Comparison of ENCODE assay signal across 16 cellular contexts in the genomic region with DNA sequence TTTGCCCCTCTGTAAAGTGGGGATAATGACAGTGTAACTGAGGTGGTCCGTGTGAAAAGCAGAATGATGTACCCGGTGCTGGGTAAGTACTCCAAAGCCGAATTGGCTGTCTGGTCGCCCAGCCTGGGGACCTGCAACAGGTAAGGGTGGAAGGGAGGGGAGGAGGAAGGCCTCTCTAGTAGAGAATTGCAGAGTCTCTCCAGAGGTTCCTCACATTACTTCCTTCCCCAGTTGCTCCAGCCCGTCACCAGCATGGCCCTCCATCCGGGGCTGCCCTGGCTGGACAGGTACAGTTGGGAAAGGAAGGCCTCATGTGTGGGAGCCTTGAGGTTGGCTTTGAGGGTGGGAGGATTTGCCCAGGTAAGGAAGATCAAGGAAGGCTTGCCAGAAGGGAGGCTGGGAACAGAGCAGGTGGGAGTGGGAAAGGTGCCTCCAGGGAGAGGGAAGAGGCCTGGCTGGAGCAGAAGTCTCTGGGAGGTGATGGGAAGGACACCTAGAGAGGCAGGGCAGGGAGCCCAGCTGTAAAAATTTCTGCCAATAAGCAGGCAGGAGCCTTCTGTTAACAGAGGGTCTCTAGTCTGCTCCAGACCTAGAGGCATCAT. TPM values are rescaled to one million over a fixed set of nuclear protein-coding genes. Genes with fewer than 3 reads are reported as not detected.
A peak's percentile ranks its signal among the peaks of the same experiment; 100 is the strongest.
DNase-seq lines count a peak whose midpoint lies in the region; ATAC-seq lines count a peak whose summit lies in the region.
"Had no signal": no experiment of that assay in that cellular context is flagged by ENCODE, and none has a peak within 500 bp of the region (broad histone marks: within the 10 kb centered on the region; RNA-seq: fewer than 3 reads in every experiment).

No MANE protein-coding gene starts in this region.

- no peaks in the 10 kb centered on the region for H3K27me3 ChIP-seq in aorta (ENCODE audit: control insufficient read depth in 1 of 2, insufficient read depth in 2 of 2, low read length in 1 of 2)
- H3K27me3 ChIP-seq: dorsolateral prefrontal cortex, Peyer's patch had no signal

- DNase-seq in activated naive CD4-positive, alpha-beta T cell treated with anti-CD3 and anti-CD28 coated beads, Interleukin-2, amount 50 U/mL, for 16 hours: no peak
- DNase-seq in activated CD8-positive, alpha-beta memory T cell treated with anti-CD3 and anti-CD28 coated beads, Interleukin-2, amount 50 U/mL, for 48 hours: peak; percentile 52
- no peak for DNase-seq in naive B cell
- peak; percentile 37 to 51 for DNase-seq in aorta
- DNase-seq: NCI-H1930, NCI-H526 treated with DMSO at 0.1 percent for 48 hours, occipital lobe, small intestine had no signal

- H3K36me3 ChIP-seq in aorta (ENCODE audit: control insufficient read depth in 1 of 2, insufficient read depth in 2 of 2, low read length in 1 of 2): no peaks in the 10 kb centered on the region
- H3K36me3 ChIP-seq: Peyer's patch had no signal

- no peaks in the 10 kb centered on the region for H3K4me1 ChIP-seq in aorta (ENCODE audit: control insufficient read depth in 1 of 2, insufficient read depth in 2 of 2, low read length in 2 of 2)

- 93% methylated on average over 6 of the region's 6 CpGs for WGBS in aorta, 2 donors

- no peaks in the 10 kb centered on the region for H3K9me3 Mint-ChIP-seq in activated naive CD4-positive, alpha-beta T cell treated with anti-CD3 and anti-CD28 coated beads, Interleukin-2, amount 50 U/mL, for 24 hours
- H3K9me3 Mint-ChIP-seq in naive B cell: no peaks in the 10 kb centered on the region

- H3K4me3 ChIP-seq in aorta (ENCODE audit: low read length in 2 of 2): no peak overlapping the region
- H3K4me3 ChIP-seq: dorsolateral prefrontal cortex, lung, Peyer's patch had no signal

- no peaks in the 10 kb centered on the region for H3K9me3 ChIP-seq in aorta (ENCODE audit: control insufficient read depth, low read length)
- H3K9me3 ChIP-seq: Peyer's patch had no signal

- ATAC-seq in naive B cell (ENCODE audit: low read depth in 2 of 2) (no peak), aorta (ENCODE audit: low FRiP score) (no peak), GM19452 (IDR thresholded peaks at IDR 0.05; ENCODE audit: unreplicated experiment) (no peak), GM18858 (IDR thresholded peaks at IDR 0.05; ENCODE audit: unreplicated experiment) (no peak), HG03135 (IDR thresholded peaks at IDR 0.05; ENCODE audit: unreplicated experiment) (no peak)

- H3K4me3 Mint-ChIP-seq in activated naive CD4-positive, alpha-beta T cell treated with anti-CD3 and anti-CD28 coated beads, Interleukin-2, amount 50 U/mL, for 24 hours: peak overlapping the region; percentile 28
- peak overlapping the region in 7 of 8 donors; percentile 16 to 88 (median 52) for H3K4me3 Mint-ChIP-seq in naive B cell

- H3K27ac Mint-ChIP-seq in activated naive CD4-positive, alpha-beta T cell treated with anti-CD3 and anti-CD28 coated beads, Interleukin-2, amount 50 U/mL, for 24 hours: peak overlapping the region; percentile 59
- H3K27ac Mint-ChIP-seq in naive B cell: peak overlapping the region in 5 of 6 donors; percentile 46 to 95 (median 65)

- no peak overlapping the region for H3K27ac ChIP-seq in aorta (ENCODE audit: low read depth in 1 of 2, low read length in 2 of 2)

- no peaks in the 10 kb centered on the region for H3K27me3 Mint-ChIP-seq in activated naive CD4-positive, alpha-beta T cell treated with anti-CD3 and anti-CD28 coated beads, Interleukin-2, amount 50 U/mL, for 24 hours
- no peaks in the 10 kb centered on the region for H3K27me3 Mint-ChIP-seq in naive B cell

- intact Hi-C loops in aorta (cut with DNase I): no loop called here

- H3K36me3 Mint-ChIP-seq in activated naive CD4-positive, alpha-beta T cell treated with anti-CD3 and anti-CD28 coated beads, Interleukin-2, amount 50 U/mL, for 24 hours: no peaks in the 10 kb centered on the region
- no peaks in the 10 kb centered on the region for H3K36me3 Mint-ChIP-seq in naive B cell

- H3K4me1 Mint-ChIP-seq in activated naive CD4-positive, alpha-beta T cell treated with anti-CD3 and anti-CD28 coated beads, Interleukin-2, amount 50 U/mL, for 24 hours: peaks cover 66% of the 10 kb centered on the region
- H3K4me1 Mint-ChIP-seq in naive B cell: peaks cover 37 to 61% (median 46%) of the 10 kb centered on the region in 3 donors

RNA-seq across cellular contexts. Expression of gene PSTPIP1, which starts 1.7 kb away (rescaled TPM):
- polyA plus RNA-seq in naive B cell (ENCODE audit: low read depth in 6 of 6) (10 to 100 TPM; 15.6 to 34.1 (median 24.1) TPM), aorta (10 to 100 TPM; 16.5 to 30.4 TPM)
- total RNA-seq in aorta: 10 to 100 TPM; 14.1 to 42.9 TPM
- total RNA-seq: temporal lobe had no signal

Comparison
In these comparisons a context has a peak if more than half of its experiments do, and no peak if none do; other contexts are left out.
1. DNase-seq: peak in activated CD8-positive, alpha-beta memory T cell treated with anti-CD3 and anti-CD28 coated beads, Interleukin-2, amount 50 U/mL, for 48 hours (single experiment) and aorta (2 of 2); none in activated naive CD4-positive, alpha-beta T cell treated with anti-CD3 and anti-CD28 coated beads, Interleukin-2, amount 50 U/mL, for 16 hours (single experiment) and naive B cell (single experiment).